In the genomic region with DNA sequence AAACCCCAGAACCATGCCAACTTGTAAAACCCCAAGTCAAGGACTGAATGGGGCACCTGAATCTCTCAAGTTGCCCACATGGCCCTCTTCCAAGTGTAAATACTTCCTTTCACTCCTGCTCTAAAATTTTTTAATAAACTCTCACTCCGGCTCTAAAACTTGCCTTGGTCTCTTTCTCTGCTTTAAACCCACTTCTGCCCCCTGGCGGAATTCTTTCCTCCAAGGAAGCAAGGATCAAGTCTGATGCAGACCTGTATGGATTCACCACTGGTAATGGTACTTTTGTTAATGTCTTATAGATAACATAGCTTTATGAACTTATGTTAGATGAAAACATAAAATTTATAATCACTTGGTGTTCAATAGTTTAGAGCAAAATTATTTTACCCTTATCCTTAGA, we compare ENCODE assay signal across 18 cellular contexts. TPM values are rescaled to one million over a fixed set of nuclear protein-coding genes. Genes with fewer than 3 reads are reported as not detected.
A peak's percentile ranks its signal among the peaks of the same experiment; 100 is the strongest.
DNase-seq lines count a peak whose midpoint lies in the region; ATAC-seq, FAIRE-seq and TF ChIP-seq lines count a peak whose summit lies in the region.
"Had no signal": no experiment of that assay in that cellular context is flagged by ENCODE, and none has a peak within 500 bp of the region (broad histone marks: within the 10 kb centered on the region; RNA-seq: fewer than 3 reads in every experiment).

No MANE protein-coding gene starts in this region.

- H3K9me3 ChIP-seq in A673 (ENCODE audit: low read depth, low read length, poor library complexity, severe bottlenecking), result no peaks in the 10 kb centered on the region
- no peaks in the 10 kb centered on the region for H3K9me3 ChIP-seq in GM23248 (ENCODE audit: low read depth)
- H3K9me3 ChIP-seq: gastrocnemius medialis had no signal

- H3K4me3 ChIP-seq in A673 (ENCODE audit: low read depth, low read length, poor library complexity, severe bottlenecking), result no peak overlapping the region
- no peak overlapping the region for H3K4me3 ChIP-seq in GM23248
- no peak overlapping the region for H3K4me3 ChIP-seq in epithelial cell of proximal tubule (ENCODE audit: low read depth, low read length)
- H3K4me3 ChIP-seq: BLaER1 treated with 17β-estradiol and CSF1 and Interleukin-3, amounts not matched to agents 10 nM and 100 nM; gastrocnemius medialis had no signal

- DNase-seq in A673 (ENCODE audit: low spot score) (peak; percentile 49), GM23248 (peak; percentile 24), OCI-M1 (lab: John Stamatoyannopoulos, UW) (peak; percentile 47), epithelial cell of proximal tubule (ENCODE audit: low read depth) (no peak), frontal cortex (ENCODE audit: low spot score in 2 of 2) (no peak), A172 (ENCODE audit: low spot score) (no peak)
- DNase-seq: activated naive CD8-positive, alpha-beta T cell treated with anti-CD3 and anti-CD28 coated beads, Interleukin-2, amount 50 U/mL, for 24 hours; cortex of kidney; gastrocnemius medialis; IMR-90; kidney glomerular epithelial cell; NCI-H2107; retina; stimulated activated CD4-positive, alpha-beta T cell treated with anti-CD3 and anti-CD28 coated beads, Interleukin-4, amount 100 ng/mL, for 4 hours; stimulated activated naive CD4-positive, alpha-beta T cell treated with Interleukin-2 at 50 U/mL for 16 hours had no signal

- no peak for FAIRE-seq in frontal cortex (lab: Jason Lieb, UNC)

- ATAC-seq in GM21737 (IDR thresholded peaks at IDR 0.05; ENCODE audit: unreplicated experiment) (no peak), HG03378 (IDR thresholded peaks at IDR 0.05; ENCODE audit: unreplicated experiment) (no peak)
- ATAC-seq: activated naive CD8-positive, alpha-beta T cell treated with anti-CD3 and anti-CD28 coated beads, Interleukin-2, amount 50 U/mL, for 24 hours; gastrocnemius medialis had no signal

- in situ Hi-C loops in GM23248 (cut with MboI), result no loop called here

- no peak overlapping the region for H2AFZ ChIP-seq in GM23248

- H3K27ac ChIP-seq in A673 (ENCODE audit: low read depth, low read length, poor library complexity, severe bottlenecking) (no peak overlapping the region), GM23248 (no peak overlapping the region)
- H3K27ac ChIP-seq: BLaER1 treated with 17β-estradiol and CSF1 and Interleukin-3, amounts not matched to agents 10 nM and 100 nM; gastrocnemius medialis had no signal

- no peak overlapping the region for H3K4me2 ChIP-seq in GM23248 (ENCODE audit: unreplicated experiment)
- H3K4me2 ChIP-seq: BLaER1 treated with 17β-estradiol and CSF1 and Interleukin-3, amounts not matched to agents 10 nM and 100 nM had no signal

- peak; percentile 51 for TF ChIP-seq CTCF in A673 (conservative IDR thresholded peaks at IDR 0.05; ENCODE audit: low read depth, low read length)
- TF ChIP-seq CTCF in epithelial cell of proximal tubule (conservative IDR thresholded peaks at IDR 0.05; ENCODE audit: low read depth, low read length), result peak; percentile 21

- BruUV-seq in A673 (replicated peaks; lab: Mats Ljungman, UMichigan), result no TSS peak

- no peaks in the 10 kb centered on the region for H3K79me2 ChIP-seq in GM23248 (ENCODE audit: insufficient read depth)

- no peaks in the 10 kb centered on the region for H3K27me3 ChIP-seq in A673 (replicated peaks; ENCODE audit: insufficient read depth, low read depth, low read length, poor library complexity)
- no peaks in the 10 kb centered on the region; the same call in 1 of the 2 replicates for H3K27me3 ChIP-seq in GM23248 (replicated peaks; ENCODE audit: insufficient read depth)
- H3K27me3 ChIP-seq: BLaER1 treated with 17β-estradiol and CSF1 and Interleukin-3, amounts not matched to agents 10 nM and 100 nM; gastrocnemius medialis had no signal

- no peaks in the 10 kb centered on the region for H3K9me2 ChIP-seq in GM23248 (ENCODE audit: insufficient read depth)

- H3F3A ChIP-seq in GM23248 (ENCODE audit: insufficient read depth), result no peaks in the 10 kb centered on the region

- intact Hi-C loops in A673 (cut with micrococcal nuclease; ENCODE audit: unreplicated experiment), result loop anchor here (1.0 kb wide), 1 partner anchor 50 kb away; no protein-coding TSS in a partner anchor

- no peak overlapping the region for H3K9ac ChIP-seq in GM23248
- H3K9ac ChIP-seq: BLaER1 treated with 17β-estradiol and CSF1 and Interleukin-3, amounts not matched to agents 10 nM and 100 nM had no signal

- peaks cover 9% of the 10 kb centered on the region for H3K4me1 ChIP-seq in A673 (ENCODE audit: insufficient read depth, low read length, poor library complexity, severe bottlenecking)
- H3K4me1 ChIP-seq in GM23248 (ENCODE audit: insufficient read depth), result no peaks in the 10 kb centered on the region

- H3K36me3 ChIP-seq in A673 (ENCODE audit: insufficient read depth, low read length, poor library complexity, severe bottlenecking) (no peaks in the 10 kb centered on the region), GM23248 (ENCODE audit: low read depth) (no peaks in the 10 kb centered on the region)
- H3K36me3 ChIP-seq: BLaER1 treated with 17β-estradiol and CSF1 and Interleukin-3, amounts not matched to agents 10 nM and 100 nM; gastrocnemius medialis had no signal

- H4K20me1 ChIP-seq in GM23248 (ENCODE audit: insufficient read depth), result no peaks in the 10 kb centered on the region
- H4K20me1 ChIP-seq: BLaER1 treated with 17β-estradiol and CSF1 and Interleukin-3, amounts not matched to agents 10 nM and 100 nM had no signal

- WGBS in GM23248 (ENCODE audit: low coverage in 1 of 2, low lambda C conversion rate in 2 of 2, missing lambda C conversion rate in 2 of 2), 2 experiments, result 56 to 58% methylated on average over 2 of the region's 2 CpGs

- CTCF ChIA-PET in A673 (lab: Charles Lee), result no interaction called here

- POLR2A ChIA-PET in A673 (lab: Charles Lee; ENCODE audit: low non-redundant PET), result no interaction called here

RNA-seq across cellular contexts. Expression of a gene that starts 33.8 kb away (rescaled TPM):
- total RNA-seq in A673 (2021) (2.9 and 3.0 TPM in 2 replicates), epithelial cell of proximal tubule (2.9 and 3.5 TPM in 2 replicates), frontal cortex (8.2 TPM)
- total RNA-seq in GM23248 (2014; rRNA removed; shearing (Covaris generic)), result not detected in 2 replicates
- polyA plus RNA-seq in GM23248 (2016; fragmentation: Nextera tagmentation; extraction: Ambion mirVana), result not detected in 2 replicates
- total RNA-seq in A172 (2014; rRNA removed; shearing (Covaris generic)), result 28.7 and 34.1 TPM in 2 replicates

Comparison
In these comparisons a context has a peak if more than half of its experiments do, and no peak if none do; other contexts are left out.
1. DNase-seq: peak in A673 (single experiment), GM23248 (single experiment) and OCI-M1 (single experiment); none in epithelial cell of proximal tubule (single experiment), frontal cortex (0 of 2) and A172 (single experiment).